13 cellular contexts compared by ENCODE assay signal in the genomic region with DNA sequence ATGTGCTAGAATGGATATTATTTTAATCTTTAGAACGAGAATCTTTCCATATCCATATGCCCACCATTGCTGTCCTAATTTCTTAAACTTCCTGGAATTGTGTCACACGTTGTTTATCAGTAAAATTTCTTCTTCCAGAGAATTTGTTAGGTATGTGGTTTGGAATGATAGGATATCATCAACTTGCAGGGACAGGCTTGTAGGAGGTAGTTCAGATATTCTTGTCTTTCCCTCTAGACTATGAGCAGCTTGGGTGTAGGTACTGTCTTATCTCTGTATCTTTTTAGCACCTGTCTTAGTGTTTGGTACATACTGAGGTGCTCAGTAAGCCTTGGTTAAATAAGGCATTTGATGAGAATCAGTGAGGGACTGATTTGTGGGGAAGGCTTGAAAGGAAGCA. TPM values are rescaled to one million over a fixed set of nuclear protein-coding genes. Genes with fewer than 3 reads are reported as not detected.
DNase-seq lines count a peak whose midpoint lies in the region; ATAC-seq, FAIRE-seq and TF ChIP-seq lines count a peak whose summit lies in the region.
"Had no signal": no experiment of that assay in that cellular context is flagged by ENCODE, and none has a peak within 500 bp of the region (broad histone marks: within the 10 kb centered on the region; RNA-seq: fewer than 3 reads in every experiment).

No MANE protein-coding gene starts in this region.

- FAIRE-seq in A549 (lab: Jason Lieb, UNC) = no peak

- no peak for TF ChIP-seq EP300 in A549 (IDR thresholded peaks at IDR 0.05)

- H3K9me3 ChIP-seq in A549 (no peaks in the 10 kb centered on the region), SJSA1 (replicated peaks) (no peaks in the 10 kb centered on the region), esophagus (ENCODE audit: control insufficient read depth in 2 of 2, insufficient read depth in 1 of 2, low read depth in 1 of 2, low read length in 1 of 2) (no peaks in the 10 kb centered on the region), neural progenitor cell (ENCODE audit: low read depth) (no peaks in the 10 kb centered on the region)

- peak overlapping the region; percentile 97 for H3K4me3 Mint-ChIP-seq in neural progenitor cell
- no peak overlapping the region for H3K4me3 Mint-ChIP-seq in natural killer cell treated with Interleukin-12 subunit alpha and Interleukin-12 subunit beta and Interleukin-15 and Interleukin-18, amount 100 ng/mL, for 72 hours
- H3K4me3 Mint-ChIP-seq in naive thymus-derived CD8-positive, alpha-beta T cell = no peak overlapping the region
- H3K4me3 Mint-ChIP-seq: activated CD4-positive, alpha-beta memory T cell treated with anti-CD3 and anti-CD28 coated beads for 36 hours had no signal

- no peak overlapping the region for H3K9ac ChIP-seq in neural progenitor cell

- peaks cover 26% of the 10 kb centered on the region for H3K4me1 Mint-ChIP-seq in neural progenitor cell
- H3K4me1 Mint-ChIP-seq in natural killer cell treated with Interleukin-12 subunit alpha and Interleukin-12 subunit beta and Interleukin-15 and Interleukin-18, amount 100 ng/mL, for 72 hours (ENCODE audit: low read depth in 2 of 2) = peaks cover 5% of the 10 kb centered on the region in 2 donors
- H3K4me1 Mint-ChIP-seq in naive thymus-derived CD8-positive, alpha-beta T cell = peaks cover 12 to 35% (median 27%) of the 10 kb centered on the region in 4 donors

- peaks cover 69% of the 10 kb centered on the region for H4K20me1 ChIP-seq in neural progenitor cell (ENCODE audit: low read depth)

- H3K27ac ChIP-seq in A549 (no peak overlapping the region), SJSA1 (no peak overlapping the region), esophagus (ENCODE audit: low read depth in 2 of 2, low read length in 1 of 2) (peak overlapping the region; percentile 9 to 54), neural progenitor cell (no peak overlapping the region)

- peaks cover 83% of the 10 kb centered on the region for H3K79me2 ChIP-seq in neural progenitor cell (ENCODE audit: low read depth)

- H3F3A ChIP-seq in neural progenitor cell (ENCODE audit: low read depth) = peaks cover 16% of the 10 kb centered on the region

- H3K4me3 ChIP-seq in A549 (no peak overlapping the region), SJSA1 (peak overlapping the region; percentile 2; the same call in 1 of the 2 replicates), esophagus (ENCODE audit: low read depth in 1 of 2, low read length in 2 of 2) (peak overlapping the region; percentile 24 to 96), neural progenitor cell (peak overlapping the region; percentile 90)

- H3K4me2 ChIP-seq in A549 (peak overlapping the region; percentile 89), neural progenitor cell (peak overlapping the region; percentile 100)

- CTCF ChIA-PET in A549 (lab: Yijun Ruan, JAX) = interaction anchor here (0.9 to 12.4 kb wide), 8 partner anchors 14 to 197 kb away, joined by 3 to 216 read pairs (median 4); a partner anchor contains a TSS

- H3K36me3 ChIP-seq in SJSA1 = peaks cover 25% of the 10 kb centered on the region
- H3K36me3 ChIP-seq in esophagus (ENCODE audit: control insufficient read depth in 2 of 2, insufficient read depth in 2 of 2, low read length in 1 of 2) = no peaks in the 10 kb centered on the region
- no peaks in the 10 kb centered on the region for H3K36me3 ChIP-seq in neural progenitor cell

- WGBS in A549 (ENCODE audit: missing lambda C conversion rate) = 60% methylated on average over 2 of the region's 2 CpGs
- 14 to 17% methylated on average over 2 of the region's 2 CpGs for WGBS in esophagus, 2 donors

- H3K4me1 ChIP-seq in A549 = peaks cover 22% of the 10 kb centered on the region
- peaks cover 21% of the 10 kb centered on the region for H3K4me1 ChIP-seq in SJSA1 (replicated peaks)
- H3K4me1 ChIP-seq in esophagus (ENCODE audit: control insufficient read depth in 2 of 2, insufficient read depth in 2 of 2, low read length in 1 of 2) = peaks cover 0 to 3% of the 10 kb centered on the region in 2 donors
- H3K4me1 ChIP-seq in neural progenitor cell = peaks cover 23% of the 10 kb centered on the region

- H3K27ac Mint-ChIP-seq in neural progenitor cell = no peak overlapping the region
- H3K27ac Mint-ChIP-seq in natural killer cell treated with Interleukin-12 subunit alpha and Interleukin-12 subunit beta and Interleukin-15 and Interleukin-18, amount 100 ng/mL, for 72 hours = no peak overlapping the region
- peak overlapping the region in 1 of 10 donors; percentile 44 for H3K27ac Mint-ChIP-seq in naive thymus-derived CD8-positive, alpha-beta T cell
- H3K27ac Mint-ChIP-seq: activated CD4-positive, alpha-beta memory T cell treated with anti-CD3 and anti-CD28 coated beads for 36 hours had no signal

- DNase-seq in A549 (ENCODE audit: low read depth in 1 of 2, low spot score in 1 of 2) (no peak), SJSA1 (ENCODE audit: low read depth in 1 of 2, low spot score in 2 of 2) (no peak), neural progenitor cell (ENCODE audit: low spot score) (no peak)
- DNase-seq in stimulated activated CD4-positive, alpha-beta T cell treated with anti-CD3 and anti-CD28 coated beads, Interleukin-12 subunit alpha, Interleukin-12 subunit beta, amount 100 ng/mL, for 4 hours = no peak
- no peak for DNase-seq in natural killer cell treated with Interleukin-12 subunit alpha and Interleukin-12 subunit beta and Interleukin-15 and Interleukin-18, amount 100 ng/mL, for 72 hours (ENCODE audit: low spot score)
- DNase-seq in naive thymus-derived CD8-positive, alpha-beta T cell = no peak
- DNase-seq: activated CD4-positive, alpha-beta memory T cell treated with anti-CD3 and anti-CD28 coated beads for 36 hours; AML-193; amygdala; stimulated activated CD4-positive, alpha-beta T cell treated with anti-CD3 and anti-CD28 coated beads, Interleukin-2, amount 100 ng/mL, for 48 hours had no signal

- no peaks in the 10 kb centered on the region for H3K27me3 Mint-ChIP-seq in neural progenitor cell (ENCODE audit: insufficient read depth, low read depth)
- peaks cover 5 to 15% of the 10 kb centered on the region in 2 donors for H3K27me3 Mint-ChIP-seq in natural killer cell treated with Interleukin-12 subunit alpha and Interleukin-12 subunit beta and Interleukin-15 and Interleukin-18, amount 100 ng/mL, for 72 hours
- H3K27me3 Mint-ChIP-seq in naive thymus-derived CD8-positive, alpha-beta T cell = no peaks in the 10 kb centered on the region
- H3K27me3 Mint-ChIP-seq: activated CD4-positive, alpha-beta memory T cell treated with anti-CD3 and anti-CD28 coated beads for 36 hours had no signal

- H3K36me3 Mint-ChIP-seq in neural progenitor cell = peaks cover 22% of the 10 kb centered on the region
- no peaks in the 10 kb centered on the region for H3K36me3 Mint-ChIP-seq in natural killer cell treated with Interleukin-12 subunit alpha and Interleukin-12 subunit beta and Interleukin-15 and Interleukin-18, amount 100 ng/mL, for 72 hours
- H3K36me3 Mint-ChIP-seq in naive thymus-derived CD8-positive, alpha-beta T cell = peaks cover 0 to 12% (median 2%) of the 10 kb centered on the region in 3 donors
- H3K36me3 Mint-ChIP-seq: activated CD4-positive, alpha-beta memory T cell treated with anti-CD3 and anti-CD28 coated beads for 36 hours had no signal

- peaks cover 12% of the 10 kb centered on the region for H3K9me3 Mint-ChIP-seq in neural progenitor cell
- H3K9me3 Mint-ChIP-seq in natural killer cell treated with Interleukin-12 subunit alpha and Interleukin-12 subunit beta and Interleukin-15 and Interleukin-18, amount 100 ng/mL, for 72 hours = no peaks in the 10 kb centered on the region
- H3K9me3 Mint-ChIP-seq in naive thymus-derived CD8-positive, alpha-beta T cell = no peaks in the 10 kb centered on the region
- H3K9me3 Mint-ChIP-seq: activated CD4-positive, alpha-beta memory T cell treated with anti-CD3 and anti-CD28 coated beads for 36 hours had no signal

- POLR2A ChIA-PET in A549 (lab: Yijun Ruan, JAX) = interaction anchor here (1.3 kb wide), 1 partner anchor 13 kb away, joined by 6 read pairs; no protein-coding TSS in a partner anchor
- POLR2A ChIA-PET in naive thymus-derived CD8-positive, alpha-beta T cell (lab: Charles Lee) = no interaction called here

- H3K27me3 ChIP-seq in SJSA1 (replicated peaks) = no peaks in the 10 kb centered on the region
- H3K27me3 ChIP-seq in esophagus (ENCODE audit: control insufficient read depth in 1 of 2, insufficient read depth in 2 of 2, low read length in 2 of 2) = no peaks in the 10 kb centered on the region
- no peaks in the 10 kb centered on the region for H3K27me3 ChIP-seq in neural progenitor cell

- TF ChIP-seq CTCF in A549 (IDR thresholded peaks at IDR 0.05) (no peak), neural progenitor cell (IDR thresholded peaks at IDR 0.05) (no peak)

- ATAC-seq in A549 (no peak), GM21381 (IDR thresholded peaks at IDR 0.05; ENCODE audit: unreplicated experiment) (no peak)
- no peak for ATAC-seq in natural killer cell treated with Interleukin-12 subunit alpha and Interleukin-12 subunit beta and Interleukin-15 and Interleukin-18, amount 100 ng/mL, for 72 hours
- no peak for ATAC-seq in naive thymus-derived CD8-positive, alpha-beta T cell
- ATAC-seq: Right ventricle myocardium inferior had no signal

- TF ChIP-seq RAD21 in A549 (conservative IDR thresholded peaks at IDR 0.05 in 1 of 2, IDR thresholded peaks at IDR 0.05 in 1 of 2) = no peak

- H2AFZ ChIP-seq in neural progenitor cell (replicated peaks) = no peak overlapping the region

- TF ChIP-seq POLR2A in A549 (IDR thresholded peaks at IDR 0.05; ENCODE audit: low read length) = no peak

RNA-seq across cellular contexts. Expression of a gene that starts 3.4 kb away (rescaled TPM):
- polyA plus RNA-seq in A549 (2011; rRNA removed) (146 and 148 TPM in 2 replicates), A549 (2017; fragmentation: RNase III; extraction: RNeasy Plus Mini Kit Qiagen cat#74134 plus additional on column Dnase treatment) (72.8 to 74.5 TPM (median 74.1 TPM) in 3 replicates), esophagus (100 to 1,000 TPM in 1 of 2 donors, 10 to 100 TPM in 1; 89.7 to 125 TPM)
- 54.5 and 62.5 TPM in 2 replicates for polyA plus RNA-seq in A549 (2012; cell fraction: cytosol; rRNA removed)
- polyA plus RNA-seq in A549 (2012; cell fraction: nucleus; rRNA removed) = 107 and 112 TPM in 2 replicates
- polyA minus RNA-seq in A549 (2011; rRNA and poly(A)+ RNA removed) = 431 and 540 TPM in 2 replicates
- total RNA-seq in SJSA1 (2014; rRNA removed; shearing (Covaris generic)) = 106 and 128 TPM in 2 replicates
- 135 and 150 TPM in 2 replicates for total RNA-seq in neural progenitor cell (ENCODE audit: low replicate concordance)
- 10 to 100 TPM in 1 of 2 donors, 1 to 10 TPM in 1; 9.2 to 10.6 TPM for total RNA-seq in natural killer cell treated with Interleukin-12 subunit alpha and Interleukin-12 subunit beta and Interleukin-15 and Interleukin-18, amount 100 ng/mL, for 72 hours
- total RNA-seq in naive thymus-derived CD8-positive, alpha-beta T cell = 10 to 100 TPM; 17.4 to 19.1 TPM
- polyA plus RNA-seq in naive thymus-derived CD8-positive, alpha-beta T cell = 1 to 10 TPM; 1.3 to 1.5 (median 1.5) TPM

RNA-seq across cellular contexts. Expression of a gene that starts 13.4 kb away (rescaled TPM):
- not detected in 2 replicates for polyA plus RNA-seq in A549 (2011; rRNA removed)
- polyA plus RNA-seq in A549 (2012; cell fraction: cytosol; rRNA removed) = not detected in 2 replicates
- not detected in 2 replicates for polyA plus RNA-seq in A549 (2012; cell fraction: nucleus; rRNA removed)
- polyA plus RNA-seq in A549 (2017; fragmentation: RNase III; extraction: RNeasy Plus Mini Kit Qiagen cat#74134 plus additional on column Dnase treatment) = not detected in 3 replicates
- not detected in 2 replicates for polyA minus RNA-seq in A549 (2011; rRNA and poly(A)+ RNA removed)
- not detected in 2 replicates for total RNA-seq in SJSA1 (2014; rRNA removed; shearing (Covaris generic))
- under 1 TPM in 1 of 2 donors, not detected in 1; 0.02 TPM for polyA plus RNA-seq in esophagus
- total RNA-seq in neural progenitor cell (ENCODE audit: low replicate concordance) = not detected in 2 replicates
- total RNA-seq in natural killer cell treated with Interleukin-12 subunit alpha and Interleukin-12 subunit beta and Interleukin-15 and Interleukin-18, amount 100 ng/mL, for 72 hours = not detected
- under 1 TPM; 0.18 to 0.30 TPM for total RNA-seq in naive thymus-derived CD8-positive, alpha-beta T cell
- under 1 TPM; 0.25 to 0.76 (median 0.27) TPM for polyA plus RNA-seq in naive thymus-derived CD8-positive, alpha-beta T cell
- total RNA-seq: activated CD4-positive, alpha-beta memory T cell treated with anti-CD3 and anti-CD28 coated beads for 36 hours; Right ventricle myocardium inferior had no signal

RNA-seq across cellular contexts. Expression of a gene that starts 23.7 kb away (rescaled TPM):
- 99.7 and 115 TPM in 2 replicates for polyA plus RNA-seq in A549 (2011; rRNA removed)
- polyA plus RNA-seq in A549 (2012; cell fraction: cytosol; rRNA removed) = 202 and 204 TPM in 2 replicates
- polyA plus RNA-seq in A549 (2012; cell fraction: nucleus; rRNA removed) = 138 and 154 TPM in 2 replicates
- polyA plus RNA-seq in A549 (2017; fragmentation: RNase III; extraction: RNeasy Plus Mini Kit Qiagen cat#74134 plus additional on column Dnase treatment) = 91.4 to 96.3 TPM (median 91.8 TPM) in 3 replicates
- 9.0 and 11.6 TPM in 2 replicates for polyA minus RNA-seq in A549 (2011; rRNA and poly(A)+ RNA removed)
- 234 and 322 TPM in 2 replicates for total RNA-seq in SJSA1 (2014; rRNA removed; shearing (Covaris generic))
- 100 to 1,000 TPM in 1 of 2 donors, 10 to 100 TPM in 1; 87.4 to 115 TPM for polyA plus RNA-seq in esophagus
- 164 and 206 TPM in 2 replicates for total RNA-seq in neural progenitor cell (ENCODE audit: low replicate concordance)
- 100 to 1,000 TPM; 141 to 178 TPM for total RNA-seq in natural killer cell treated with Interleukin-12 subunit alpha and Interleukin-12 subunit beta and Interleukin-15 and Interleukin-18, amount 100 ng/mL, for 72 hours
- total RNA-seq in naive thymus-derived CD8-positive, alpha-beta T cell = 100 to 1,000 TPM; 142 to 146 TPM
- polyA plus RNA-seq in naive thymus-derived CD8-positive, alpha-beta T cell = 100 to 1,000 TPM; 294 to 419 (median 342) TPM

RNA-seq across cellular contexts. Expression of a gene that starts 52.6 kb away (rescaled TPM):
- 168 and 191 TPM in 2 replicates for polyA plus RNA-seq in A549 (2011; rRNA removed)
- polyA plus RNA-seq in A549 (2012; cell fraction: cytosol; rRNA removed) = 118 and 122 TPM in 2 replicates
- polyA plus RNA-seq in A549 (2012; cell fraction: nucleus; rRNA removed) = 71.0 and 71.9 TPM in 2 replicates
- 137 to 162 TPM (median 140 TPM) in 3 replicates for polyA plus RNA-seq in A549 (2017; fragmentation: RNase III; extraction: RNeasy Plus Mini Kit Qiagen cat#74134 plus additional on column Dnase treatment)
- polyA minus RNA-seq in A549 (2011; rRNA and poly(A)+ RNA removed) = 174 and 190 TPM in 2 replicates
- 76.7 and 132 TPM in 2 replicates for total RNA-seq in SJSA1 (2014; rRNA removed; shearing (Covaris generic))
- 10 to 100 TPM; 37.1 to 68.9 TPM for polyA plus RNA-seq in esophagus
- 65.9 and 66.5 TPM in 2 replicates for total RNA-seq in neural progenitor cell (ENCODE audit: low replicate concordance)
- total RNA-seq in natural killer cell treated with Interleukin-12 subunit alpha and Interleukin-12 subunit beta and Interleukin-15 and Interleukin-18, amount 100 ng/mL, for 72 hours = 10 to 100 TPM; 77.3 to 96.9 TPM
- 10 to 100 TPM; 56.4 to 58.5 TPM for total RNA-seq in naive thymus-derived CD8-positive, alpha-beta T cell
- polyA plus RNA-seq in naive thymus-derived CD8-positive, alpha-beta T cell = 10 to 100 TPM; 69.9 to 85.8 (median 82.7) TPM

RNA-seq across cellular contexts. Expression of a gene that starts 53.0 kb away (rescaled TPM):
- polyA plus RNA-seq in A549 (2011; rRNA removed) = 33.5 and 38.5 TPM in 2 replicates
- 40.9 and 44.2 TPM in 2 replicates for polyA plus RNA-seq in A549 (2012; cell fraction: cytosol; rRNA removed)
- polyA plus RNA-seq in A549 (2012; cell fraction: nucleus; rRNA removed) = 21.2 and 42.9 TPM in 2 replicates
- polyA plus RNA-seq in A549 (2017; fragmentation: RNase III; extraction: RNeasy Plus Mini Kit Qiagen cat#74134 plus additional on column Dnase treatment) = 22.5 to 23.5 TPM (median 23.3 TPM) in 3 replicates
- 10.7 and 11.7 TPM in 2 replicates for polyA minus RNA-seq in A549 (2011; rRNA and poly(A)+ RNA removed)
- 26.0 and 32.5 TPM in 2 replicates for total RNA-seq in SJSA1 (2014; rRNA removed; shearing (Covaris generic))
- polyA plus RNA-seq in esophagus = 10 to 100 TPM in 1 of 2 donors, 1 to 10 TPM in 1; 6.2 to 11.9 TPM
- 11.8 and 15.1 TPM in 2 replicates for total RNA-seq in neural progenitor cell (ENCODE audit: low replicate concordance)
- total RNA-seq in natural killer cell treated with Interleukin-12 subunit alpha and Interleukin-12 subunit beta and Interleukin-15 and Interleukin-18, amount 100 ng/mL, for 72 hours = 10 to 100 TPM in 1 of 2 donors, 1 to 10 TPM in 1; 7.0 to 17.0 TPM
- total RNA-seq in naive thymus-derived CD8-positive, alpha-beta T cell = 10 to 100 TPM in 1 of 2 experiments, 1 to 10 TPM in 1; 9.3 to 11.9 TPM
- polyA plus RNA-seq in naive thymus-derived CD8-positive, alpha-beta T cell = 10 to 100 TPM; 12.8 to 17.4 (median 15.7) TPM

Comparison
In these comparisons a context has a peak if more than half of its experiments do, and no peak if none do; other contexts are left out.
1. H3K27ac ChIP-seq: peak in esophagus (2 of 2); none in A549 (0 of 2), SJSA1 (single experiment) and neural progenitor cell (single experiment).